In genomic region chr2:8643238-8643995, GRCh38 we compare ENCODE assay signal across 17 cellular contexts. TPM values are rescaled to one million over a fixed set of nuclear protein-coding genes. Genes with fewer than 3 reads are reported as not detected.
DNase-seq lines count a peak whose midpoint lies in the region; ATAC-seq and TF ChIP-seq lines count a peak whose summit lies in the region.
"Had no signal": no experiment of that assay in that cellular context is flagged by ENCODE, and none has a peak within 500 bp of the region (broad histone marks: within the 10 kb centered on the region; RNA-seq: fewer than 3 reads in every experiment).

No MANE protein-coding gene starts in this region.

- no peak for DNase-seq in HL-60 (ENCODE audit: low read depth in 1 of 2, low spot score in 1 of 2)
- peak; percentile 37 for DNase-seq in mesenteric fat pad (ENCODE audit: low spot score)
- peak; percentile 32 for DNase-seq in spleen
- DNase-seq in left colon, result no peak
- no peak for DNase-seq in NCI-H446 treated with DMSO at 0.1 percent for 48 hours (lab: John Stamatoyannopoulos, UW)
- DNase-seq in activated naive CD8-positive, alpha-beta T cell treated with anti-CD3 and anti-CD28 coated beads for 36 hours, result no peak
- DNase-seq: CD4-positive, CD25-positive, alpha-beta regulatory T cell; DMS53; KBM-7; NCI-H1436; NCI-H2029 treated with DMSO at 0.1 percent for 48 hours; NCI-H510A; NCI-H82; PC-9 had no signal

- H3K9me3 ChIP-seq in spleen, result peaks cover 0 to 19% (median 9%) of the 10 kb centered on the region in 8 donors
- H3K9me3 ChIP-seq: HAP-1, SJSA1 had no signal

- TF ChIP-seq CTCF in HL-60 (IDR thresholded peaks at IDR 0.05; ENCODE audit: insufficient read depth, low read length), result no peak
- TF ChIP-seq CTCF in brain (conservative IDR thresholded peaks at IDR 0.05), result no peak
- TF ChIP-seq CTCF in spleen (IDR thresholded peaks at IDR 0.05 in 8 of 11, conservative IDR thresholded peaks at IDR 0.05 in 3 of 11), result no peak

- no peaks in the 10 kb centered on the region for H3K27me3 ChIP-seq in HL-60 (ENCODE audit: insufficient read depth, poor library complexity, severe bottlenecking)
- H3K27me3 ChIP-seq in spleen (replicated peaks in 1 of 7), result no peaks in the 10 kb centered on the region
- H3K27me3 ChIP-seq: SJSA1 had no signal

- no peaks in the 10 kb centered on the region for H3K36me3 ChIP-seq in spleen
- H3K36me3 ChIP-seq: HAP-1, SJSA1 had no signal

- H3K36me3 Mint-ChIP-seq in brain, result no peaks in the 10 kb centered on the region
- no peaks in the 10 kb centered on the region for H3K36me3 Mint-ChIP-seq in activated naive CD8-positive, alpha-beta T cell treated with anti-CD3 and anti-CD28 coated beads for 36 hours
- H3K36me3 Mint-ChIP-seq: CD4-positive, CD25-positive, alpha-beta regulatory T cell had no signal

- no peak for ATAC-seq in left colon

- peak overlapping the region; percentile 87 to 98 (median 91) for H3K27ac Mint-ChIP-seq in brain
- H3K27ac Mint-ChIP-seq in activated naive CD8-positive, alpha-beta T cell treated with anti-CD3 and anti-CD28 coated beads for 36 hours, result no peak overlapping the region

- H3K4me3 ChIP-seq in HL-60 (replicated peaks; ENCODE audit: insufficient read depth, low read length) (no peak overlapping the region), spleen (no peak overlapping the region)
- H3K4me3 ChIP-seq: HAP-1, PC-9, SJSA1 had no signal

- H3K9me3 Mint-ChIP-seq in brain, result peaks cover 0 to 18% (median 14%) of the 10 kb centered on the region in 5 experiments
- H3K9me3 Mint-ChIP-seq in activated naive CD8-positive, alpha-beta T cell treated with anti-CD3 and anti-CD28 coated beads for 36 hours, result no peaks in the 10 kb centered on the region

- H3K4me3 Mint-ChIP-seq in brain, result no peak overlapping the region
- H3K4me3 Mint-ChIP-seq in activated naive CD8-positive, alpha-beta T cell treated with anti-CD3 and anti-CD28 coated beads for 36 hours, result no peak overlapping the region
- H3K4me3 Mint-ChIP-seq: CD4-positive, CD25-positive, alpha-beta regulatory T cell had no signal

- TF ChIP-seq POLR2A in spleen (IDR thresholded peaks at IDR 0.05), result no peak

- H3K27ac ChIP-seq in HL-60 (replicated peaks) (peak overlapping the region; percentile 78), spleen (no peak overlapping the region)
- H3K27ac ChIP-seq: PC-9, SJSA1 had no signal

- intact Hi-C loops in spleen (cut with DNase I; ENCODE audit: low total_unique reads), result no loop called here
- intact Hi-C loops in left colon (cut with DNase I, micrococcal nuclease), result no loop called here

- H3K4me1 ChIP-seq in spleen, result peaks cover 0 to 27% (median 10%) of the 10 kb centered on the region in 6 donors
- H3K4me1 ChIP-seq: SJSA1 had no signal

- peaks cover 59% of the 10 kb centered on the region for H3K4me1 Mint-ChIP-seq in brain
- H3K4me1 Mint-ChIP-seq in activated naive CD8-positive, alpha-beta T cell treated with anti-CD3 and anti-CD28 coated beads for 36 hours, result peaks cover 2% of the 10 kb centered on the region
- H3K4me1 Mint-ChIP-seq: CD4-positive, CD25-positive, alpha-beta regulatory T cell had no signal

- H3K27me3 Mint-ChIP-seq in brain, result no peaks in the 10 kb centered on the region
- H3K27me3 Mint-ChIP-seq in activated naive CD8-positive, alpha-beta T cell treated with anti-CD3 and anti-CD28 coated beads for 36 hours, result no peaks in the 10 kb centered on the region
- H3K27me3 Mint-ChIP-seq: CD4-positive, CD25-positive, alpha-beta regulatory T cell had no signal

- 63 to 82% (median 78%) methylated on average over 8 of the region's 8 CpGs for WGBS in spleen, 5 donors

RNA-seq across cellular contexts. Expression of gene ID2, which starts 38.4 kb away (rescaled TPM):
- polyA plus RNA-seq in brain (ENCODE audit: insufficient read depth, low read depth, low replicate concordance), result 145 TPM
- 169 TPM for total RNA-seq in mesenteric fat pad
- total RNA-seq in spleen, result 100 to 1,000 TPM in 4 of 7 donors, 10 to 100 TPM in 3; 80.4 to 343 (median 109) TPM
- 10 to 100 TPM; 42.8 to 73.9 (median 59.7) TPM for polyA plus RNA-seq in spleen
- total RNA-seq in left colon, result 100 to 1,000 TPM; 145 to 183 TPM
- total RNA-seq in activated naive CD8-positive, alpha-beta T cell treated with anti-CD3 and anti-CD28 coated beads for 36 hours, result 10 to 100 TPM; 61.1 to 62.5 TPM

Comparison
In these comparisons a context has a peak if more than half of its experiments do, and no peak if none do; other contexts are left out.
1. DNase-seq: peak in mesenteric fat pad (single experiment) and spleen (single experiment); none in HL-60 (0 of 2), left colon (0 of 2), NCI-H446 treated with DMSO at 0.1 percent for 48 hours (single experiment) and activated naive CD8-positive, alpha-beta T cell treated with anti-CD3 and anti-CD28 coated beads for 36 hours (single experiment).